In the genomic region with DNA sequence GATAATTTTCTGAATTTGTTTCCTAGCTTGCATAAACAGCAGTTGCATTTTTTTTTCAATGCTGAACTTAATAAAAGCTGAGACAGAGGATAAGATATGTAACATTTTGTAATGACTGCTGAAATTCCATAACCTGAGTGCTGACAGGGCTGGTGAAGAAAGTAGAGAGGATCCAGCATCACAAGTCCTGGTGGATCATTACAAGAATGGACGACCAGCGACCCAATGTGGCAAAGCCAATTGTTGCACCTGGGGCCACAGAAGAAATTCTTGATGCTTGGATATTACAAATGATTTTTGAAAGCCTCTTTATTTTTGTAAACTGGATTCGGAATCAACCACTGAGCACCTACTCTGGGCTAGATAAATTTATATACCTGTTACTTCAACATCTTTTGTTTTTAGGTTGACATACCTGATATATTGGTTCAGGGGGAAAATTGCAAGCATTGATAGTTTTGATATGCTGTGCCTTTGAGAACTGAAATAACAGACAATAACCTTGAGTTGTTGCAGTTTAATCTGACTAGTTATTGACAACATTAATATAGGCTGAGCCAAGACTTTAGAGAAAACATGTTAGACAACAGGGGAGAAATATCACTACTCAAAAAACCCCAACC, we compare ENCODE assay signal across 8 cellular contexts. TPM values are rescaled to one million over a fixed set of nuclear protein-coding genes. Genes with fewer than 3 reads are reported as not detected.
DNase-seq lines count a peak whose midpoint lies in the region; ATAC-seq and TF ChIP-seq lines count a peak whose summit lies in the region.

No MANE protein-coding gene starts in this region.

- H3K4me1 ChIP-seq in left lung: peaks cover 3 to 11% of the 10 kb centered on the region in 2 donors

- no peaks in the 10 kb centered on the region for H3K27me3 ChIP-seq in left lung

- DNase-seq in activated gamma-delta T cell treated with Interleukin-2 at 50 U/mL for 16 hours (peak; percentile 31), activated gamma-delta T cell (lab: John Stamatoyannopoulos, UW) (no peak), NCI-H1694 (lab: John Stamatoyannopoulos, UW) (peak; percentile 74), T-helper 9 cell (peak; percentile 21), cerebellar cortex (ENCODE audit: low spot score) (peak; percentile 62), left lung (peak in 1 of 2 donors; percentile 60)
- peak; percentile 4 for DNase-seq in stimulated activated CD8-positive, alpha-beta memory T cell treated with anti-CD3 and anti-CD28 coated beads, Interleukin-4, amount 100 ng/mL, for 24 hours (ENCODE audit: low read depth)

- no peaks in the 10 kb centered on the region for H3K36me3 ChIP-seq in left lung

- peak; percentile 63 to 84 for TF ChIP-seq CTCF in left lung (IDR thresholded peaks at IDR 0.05)

- H3K27ac ChIP-seq in left lung: no peak overlapping the region

- ATAC-seq in left lung (no peak), HG03095 (IDR thresholded peaks at IDR 0.05; ENCODE audit: unreplicated experiment) (no peak)

- H3K9me3 ChIP-seq in left lung: no peaks in the 10 kb centered on the region

- no peak overlapping the region for H3K4me3 ChIP-seq in left lung

- intact Hi-C loops in left lung (cut with DNase I): loop anchor here in 1 of 2 donors (10.0 kb wide), 1 partner anchor 134 kb away; no protein-coding TSS in a partner anchor

RNA-seq across cellular contexts. Expression of gene ACTL6A, which starts 3.9 kb away (rescaled TPM):
- total RNA-seq in left lung: 10 to 100 TPM; 33.6 to 43.8 TPM

RNA-seq across cellular contexts. Expression of gene MRPL47, which starts 45.6 kb away (rescaled TPM):
- total RNA-seq in left lung: 10 to 100 TPM; 27.7 to 33.4 TPM

RNA-seq across cellular contexts. Expression of gene NDUFB5, which starts 45.7 kb away (rescaled TPM):
- total RNA-seq in left lung: 100 to 1,000 TPM in 1 of 2 donors, 10 to 100 TPM in 1; 79.1 to 111 TPM
